ENCODE assay signal across 8 cellular contexts in the genomic region with DNA sequence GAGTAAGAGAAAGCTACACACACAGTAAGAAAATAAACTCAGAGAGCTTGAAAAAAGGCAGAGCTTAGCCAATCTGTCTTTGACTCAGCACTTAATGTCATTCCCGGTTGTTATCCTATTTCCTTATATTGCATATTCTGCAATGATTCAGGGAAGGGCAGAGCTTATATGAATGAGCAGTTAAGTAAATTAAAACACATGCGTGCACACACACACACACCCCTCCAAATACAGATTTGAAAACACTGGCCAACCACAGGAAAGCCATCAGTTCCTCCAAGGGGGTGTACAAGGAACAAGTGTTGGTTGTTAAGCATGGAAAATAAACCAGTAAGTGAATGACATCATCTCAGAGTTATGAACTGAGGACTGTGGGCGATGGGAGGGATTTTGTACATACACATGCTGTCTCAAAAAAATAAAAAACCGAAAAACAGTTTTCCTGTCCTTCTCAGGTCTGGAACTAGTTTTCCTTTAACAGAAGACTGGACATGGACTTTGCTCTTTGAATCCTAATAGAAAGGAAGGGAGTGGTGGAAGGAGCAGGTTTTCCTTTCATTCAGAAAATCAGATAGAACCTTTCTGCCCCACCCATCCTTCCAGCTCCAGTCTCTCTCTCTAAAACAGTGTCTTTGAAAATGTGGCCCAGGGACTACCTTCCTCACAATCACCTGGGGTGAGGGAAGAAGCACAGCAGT. TPM values are rescaled to one million over a fixed set of nuclear protein-coding genes. Genes with fewer than 3 reads are reported as not detected.
DNase-seq lines count a peak whose midpoint lies in the region; ATAC-seq, FAIRE-seq and TF ChIP-seq lines count a peak whose summit lies in the region.

No MANE protein-coding gene starts in this region.

- no peaks in the 10 kb centered on the region for H3K9me3 Mint-ChIP-seq in natural killer cell treated with Interleukin-12 subunit alpha and Interleukin-12 subunit beta and Interleukin-15 and Interleukin-18, amount 100 ng/mL, for 72 hours

- in situ Hi-C loops in GM12878 (cut with MboI), result no loop called here

- POLR2A ChIA-PET in GM12878 (lab: Charles Lee), result interaction anchor here (0.6 to 1.4 kb wide), 4 partner anchors 70 to 129 kb away, joined by 4 to 5 read pairs (median 4); a partner anchor contains a TSS

- ATAC-seq in GM12878 (peak; percentile 7), GM19035 (IDR thresholded peaks at IDR 0.05; ENCODE audit: unreplicated experiment) (no peak), HG02642 (IDR thresholded peaks at IDR 0.05; ENCODE audit: poor library complexity, unreplicated experiment) (no peak), HG03521 (IDR thresholded peaks at IDR 0.05; ENCODE audit: unreplicated experiment) (no peak)
- no peak for ATAC-seq in natural killer cell treated with Interleukin-12 subunit alpha and Interleukin-12 subunit beta and Interleukin-15 and Interleukin-18, amount 100 ng/mL, for 72 hours

- H3K27ac ChIP-seq in DOHH2 (ENCODE audit: low read depth, low read length), result no peak overlapping the region
- no peak overlapping the region for H3K27ac ChIP-seq in GM12878 (ENCODE audit: control insufficient read depth, insufficient read depth)

- no peaks in the 10 kb centered on the region for H4K20me1 ChIP-seq in DOHH2 (ENCODE audit: control insufficient read depth, insufficient read depth, low read depth, low read length)
- H4K20me1 ChIP-seq in Loucy (ENCODE audit: insufficient read depth, low read length, poor library complexity, severe bottlenecking), result no peaks in the 10 kb centered on the region
- H4K20me1 ChIP-seq in GM12878 (ENCODE audit: control insufficient read depth, insufficient read depth), result no peaks in the 10 kb centered on the region

- FAIRE-seq in GM12878 (lab: Jason Lieb, UNC), result no peak

- H3K36me3 ChIP-seq in DOHH2 (ENCODE audit: control insufficient read depth, low read length), result peaks cover 10% of the 10 kb centered on the region; the same call in 1 of the 2 replicates
- H3K36me3 ChIP-seq in Loucy (ENCODE audit: insufficient read depth, low read length), result no peaks in the 10 kb centered on the region
- no peaks in the 10 kb centered on the region for H3K36me3 ChIP-seq in GM12878 (ENCODE audit: control insufficient read depth in 2 of 2, insufficient read depth in 2 of 2, low read length in 1 of 2)

- H3K9me3 ChIP-seq in DOHH2 (ENCODE audit: control insufficient read depth, insufficient read depth, low read length) (no peaks in the 10 kb centered on the region), Loucy (ENCODE audit: insufficient read depth, low read depth, low read length) (no peaks in the 10 kb centered on the region), GM12878 (replicated peaks; ENCODE audit: control insufficient read depth, insufficient read depth, low read length) (no peaks in the 10 kb centered on the region)

- no peaks in the 10 kb centered on the region for H3K36me3 Mint-ChIP-seq in natural killer cell treated with Interleukin-12 subunit alpha and Interleukin-12 subunit beta and Interleukin-15 and Interleukin-18, amount 100 ng/mL, for 72 hours

- no peak overlapping the region for H3K27ac Mint-ChIP-seq in natural killer cell treated with Interleukin-12 subunit alpha and Interleukin-12 subunit beta and Interleukin-15 and Interleukin-18, amount 100 ng/mL, for 72 hours

- H3K27me3 ChIP-seq in DOHH2 (ENCODE audit: control insufficient read depth, low read length) (0 out of 2 replicates have a peak, but pooled peaks cover 2% of the 10 kb centered on the region), Loucy (ENCODE audit: insufficient read depth, low read length, poor library complexity, severe bottlenecking) (no peaks in the 10 kb centered on the region), GM12878 (replicated peaks in 1 of 2; ENCODE audit: control insufficient read depth in 2 of 2, insufficient read depth in 2 of 2, low read length in 1 of 2) (no peaks in the 10 kb centered on the region; a peak in 1 of 4 replicates)

- peaks cover 10 to 20% of the 10 kb centered on the region in 2 donors for H3K4me1 Mint-ChIP-seq in natural killer cell treated with Interleukin-12 subunit alpha and Interleukin-12 subunit beta and Interleukin-15 and Interleukin-18, amount 100 ng/mL, for 72 hours (ENCODE audit: low read depth in 2 of 2)

- peaks cover 18% of the 10 kb centered on the region for H3K79me2 ChIP-seq in DOHH2 (ENCODE audit: control insufficient read depth, low read length)
- H3K79me2 ChIP-seq in Loucy (ENCODE audit: insufficient read depth, low read length), result peaks cover 25% of the 10 kb centered on the region
- no peaks in the 10 kb centered on the region for H3K79me2 ChIP-seq in GM12878 (ENCODE audit: control insufficient read depth, insufficient read depth, low read length)

- no peak for TF ChIP-seq POLR2A in GM12878 (IDR thresholded peaks at IDR 0.05; ENCODE audit: low read depth, low read length)

- no peak for TF ChIP-seq CTCF in DOHH2 (IDR thresholded peaks at IDR 0.05; ENCODE audit: low read depth, low read length, poor library complexity, severe bottlenecking)
- TF ChIP-seq CTCF in Loucy (conservative IDR thresholded peaks at IDR 0.05; ENCODE audit: low read length), result no peak
- TF ChIP-seq CTCF in GM12878 (IDR thresholded peaks at IDR 0.05 in 2 of 3, conservative IDR thresholded peaks at IDR 0.05 in 1 of 3; ENCODE audit: control insufficient read depth in 2 of 3, extremely low read depth in 1 of 3, insufficient read depth in 1 of 3, low read depth in 3 of 3, low read length in 3 of 3), result no peak

- no peak for TF ChIP-seq EP300 in GM12878 (IDR thresholded peaks at IDR 0.05; ENCODE audit: borderline replicate concordance in 1 of 2, control insufficient read depth in 1 of 2, low read depth in 2 of 2, low read length in 2 of 2)

- H2AFZ ChIP-seq in Loucy (ENCODE audit: low read length) (peak overlapping the region; percentile 96), GM12878 (ENCODE audit: control insufficient read depth, low read depth, low read length) (peak overlapping the region; percentile 33; the same call in 1 of the 2 replicates)

- intact Hi-C loops in GM12878 (cut with micrococcal nuclease; ENCODE audit: unreplicated experiment), result no loop called here

- H3K4me1 ChIP-seq in DOHH2 (ENCODE audit: control insufficient read depth, low read length), result peaks cover 17% of the 10 kb centered on the region
- peaks cover 24% of the 10 kb centered on the region for H3K4me1 ChIP-seq in Loucy (ENCODE audit: insufficient read depth, low read length, poor library complexity, severe bottlenecking)
- 0 out of 2 replicates have a peak, but pooled peaks cover 3% of the 10 kb centered on the region for H3K4me1 ChIP-seq in GM12878 (ENCODE audit: control insufficient read depth, insufficient read depth, low read length)

- SMC1A ChIA-PET in GM12878 (lab: Charles Lee; ENCODE audit: uncharacterized antibody, unreplicated experiment), result interaction anchor here (0.7 to 2.6 kb wide), 14 partner anchors 12 to 90 kb away, joined by 3 to 8 read pairs (median 3); a partner anchor contains a TSS

- H3K9ac ChIP-seq in Loucy (ENCODE audit: low read depth, low read length, poor library complexity, severe bottlenecking), result peak overlapping the region; percentile 78
- peak overlapping the region; percentile 64 for H3K9ac ChIP-seq in GM12878 (ENCODE audit: control insufficient read depth, insufficient read depth, low read length)

- H3F3A ChIP-seq in DOHH2 (ENCODE audit: control insufficient read depth, insufficient read depth), result no peaks in the 10 kb centered on the region
- no peaks in the 10 kb centered on the region for H3F3A ChIP-seq in Loucy (ENCODE audit: low read depth)

- H3K27me3 Mint-ChIP-seq in natural killer cell treated with Interleukin-12 subunit alpha and Interleukin-12 subunit beta and Interleukin-15 and Interleukin-18, amount 100 ng/mL, for 72 hours, result peaks cover 24 to 40% of the 10 kb centered on the region in 2 donors

- no TSS peak for BruUV-seq in GM12878 (replicated peaks; lab: Mats Ljungman, UMichigan)

- no peak for TF ChIP-seq RAD21 in GM12878 (IDR thresholded peaks at IDR 0.05; ENCODE audit: insufficient read depth, low read depth, low read length)

- peak overlapping the region; percentile 76 for H3K4me3 ChIP-seq in DOHH2 (ENCODE audit: low read length)
- H3K4me3 ChIP-seq in Loucy (ENCODE audit: low read length, poor library complexity, severe bottlenecking), result peak overlapping the region; percentile 89
- H3K4me3 ChIP-seq in GM12878, result peak overlapping the region; percentile 73

- H3K4me2 ChIP-seq in DOHH2 (ENCODE audit: low read length), result peak overlapping the region; percentile 93
- H3K4me2 ChIP-seq in Loucy (ENCODE audit: low read depth, low read length, poor library complexity, severe bottlenecking), result peak overlapping the region; percentile 97
- peak overlapping the region; percentile 84 for H3K4me2 ChIP-seq in GM12878 (ENCODE audit: control insufficient read depth, insufficient read depth)

- RAD21 ChIA-PET in GM12878 (lab: Charles Lee; ENCODE audit: unreplicated experiment), result interaction anchor here (0.5 to 1.9 kb wide), 7 partner anchors 11 to 235 kb away, joined by 3 to 8 read pairs (median 4); a partner anchor contains a TSS

- DNase-seq in GM12878 (ENCODE audit: low read depth, low spot score), result no peak
- no peak for DNase-seq in natural killer cell treated with Interleukin-12 subunit alpha and Interleukin-12 subunit beta and Interleukin-15 and Interleukin-18, amount 100 ng/mL, for 72 hours (ENCODE audit: low spot score)
- no peak for DNase-seq in activated CD4-positive, CD25-positive, alpha-beta regulatory T cell (lab: John Stamatoyannopoulos, UW)

- H3K9me2 ChIP-seq in DOHH2 (replicated peaks; ENCODE audit: control insufficient read depth, low read length) (no peaks in the 10 kb centered on the region), Loucy (replicated peaks; ENCODE audit: low read depth, low read length) (no peaks in the 10 kb centered on the region)

- CTCF ChIA-PET in GM12878 (lab: Yijun Ruan, JAX), result interaction anchor here (0.6 to 2.7 kb wide), 15 partner anchors 10 to 1208 kb away, joined by 3 to 16 read pairs (median 3); a partner anchor contains a TSS

- WGBS in GM12878 (ENCODE audit: insufficient coverage, insufficient replicate concordance, low lambda C conversion rate, missing lambda C conversion rate), result 62% methylated on average over 4 of the region's 4 CpGs

- peak overlapping the region; percentile 92 for H3K4me3 Mint-ChIP-seq in natural killer cell treated with Interleukin-12 subunit alpha and Interleukin-12 subunit beta and Interleukin-15 and Interleukin-18, amount 100 ng/mL, for 72 hours

RNA-seq across cellular contexts. Expression of a gene that starts 1.0 kb away (rescaled TPM):
- 18.5 and 21.9 TPM in 2 replicates for total RNA-seq in GM12878 (2013; cell fraction: nucleolus; rRNA removed)
- total RNA-seq in GM12878 (2014; rRNA removed) (7.6 and 8.9 TPM in 2 replicates), GM12878 (2014; rRNA removed; fragmentation: Illumina TruSeq; extraction: Trizol) (5.1 and 6.4 TPM in 2 replicates), GM12878 (2021) (10.5 and 11.3 TPM in 2 replicates)
- polyA plus RNA-seq in GM12878 (2011; ENCODE audit: low read depth), result 3.1 TPM
- polyA plus RNA-seq in GM12878 (2011; rRNA removed) (4.9 and 8.1 TPM in 2 replicates), GM12878 (2014; fragmentation: Illumina TruSeq; extraction: Trizol) (4.4 and 7.1 TPM in 2 replicates), GM12878 (2014; fragmentation: Nextera tagmentation; extraction: Ambion mirVana) (1 to 10 TPM; 1.1 to 1.2 TPM), GM12878 (2014; rRNA removed) (10.5 and 10.7 TPM in 2 replicates), GM12878 (2016; fragmentation: Nextera tagmentation; extraction: Ambion mirVana) (1 to 10 TPM; 8.9 to 9.4 TPM)
- 5.4 and 7.0 TPM in 2 replicates for polyA plus RNA-seq in GM12878 (2011; cell fraction: cytosol; rRNA removed)
- polyA plus RNA-seq in GM12878 (2011; cell fraction: nucleus; rRNA removed), result 58.8 and 67.9 TPM in 2 replicates
- 5.4 and 7.3 TPM in 2 replicates for polyA plus RNA-seq in GM12878 (2012)
- polyA minus RNA-seq in GM12878 (2011; rRNA and poly(A)+ RNA removed), result 6.6 and 8.0 TPM in 2 replicates
- polyA minus RNA-seq in GM12878 (2011; cell fraction: cytosol; rRNA and poly(A)+ RNA removed), result 2.7 and 2.9 TPM in 2 replicates
- polyA minus RNA-seq in GM12878 (2011; cell fraction: nucleus; rRNA and poly(A)+ RNA removed), result 7.0 and 9.4 TPM in 2 replicates
- 1 to 10 TPM; 3.4 to 6.4 TPM for total RNA-seq in natural killer cell treated with Interleukin-12 subunit alpha and Interleukin-12 subunit beta and Interleukin-15 and Interleukin-18, amount 100 ng/mL, for 72 hours

RNA-seq across cellular contexts. Expression of a gene that starts 8.1 kb away (rescaled TPM):
- total RNA-seq in GM12878 (2013; cell fraction: nucleolus; rRNA removed), result not detected in 2 replicates
- total RNA-seq in GM12878 (2014; rRNA removed) (4.5 and 4.6 TPM in 2 replicates), GM12878 (2014; rRNA removed; fragmentation: Illumina TruSeq; extraction: Trizol) (2.1 and 2.9 TPM in 2 replicates), GM12878 (2021) (4.7 and 6.4 TPM in 2 replicates)
- polyA plus RNA-seq in GM12878 (2011; ENCODE audit: low read depth), result 1.6 TPM
- polyA plus RNA-seq in GM12878 (2011; rRNA removed) (not detected in 2 replicates), GM12878 (2014; fragmentation: Illumina TruSeq; extraction: Trizol) (1.4 and 4.0 TPM in 2 replicates), GM12878 (2014; fragmentation: Nextera tagmentation; extraction: Ambion mirVana) (under 1 TPM; 0.05 TPM), GM12878 (2014; rRNA removed) (3.7 and 4.2 TPM in 2 replicates), GM12878 (2016; fragmentation: Nextera tagmentation; extraction: Ambion mirVana) (1 to 10 TPM; 1.4 to 1.9 TPM)
- 0.05 TPM in 1 of 2 replicates, not detected in the other for polyA plus RNA-seq in GM12878 (2011; cell fraction: cytosol; rRNA removed)
- 0.13 and 0.16 TPM in 2 replicates for polyA plus RNA-seq in GM12878 (2011; cell fraction: nucleus; rRNA removed)
- 2.7 and 2.9 TPM in 2 replicates for polyA plus RNA-seq in GM12878 (2012)
- not detected in 2 replicates for polyA minus RNA-seq in GM12878 (2011; rRNA and poly(A)+ RNA removed)
- polyA minus RNA-seq in GM12878 (2011; cell fraction: cytosol; rRNA and poly(A)+ RNA removed), result not detected in 2 replicates
- not detected in 2 replicates for polyA minus RNA-seq in GM12878 (2011; cell fraction: nucleus; rRNA and poly(A)+ RNA removed)
- 1 to 10 TPM; 1.8 to 2.2 TPM for total RNA-seq in natural killer cell treated with Interleukin-12 subunit alpha and Interleukin-12 subunit beta and Interleukin-15 and Interleukin-18, amount 100 ng/mL, for 72 hours

RNA-seq across cellular contexts. Expression of a gene that starts 20.2 kb away (rescaled TPM):
- total RNA-seq in GM12878 (2013; cell fraction: nucleolus; rRNA removed), result 19.2 and 22.0 TPM in 2 replicates
- 85.1 and 90.3 TPM in 2 replicates for total RNA-seq in GM12878 (2014; rRNA removed)
- 56.5 and 56.6 TPM in 2 replicates for total RNA-seq in GM12878 (2014; rRNA removed; fragmentation: Illumina TruSeq; extraction: Trizol)
- total RNA-seq in GM12878 (2021), result 77.0 and 77.9 TPM in 2 replicates
- polyA plus RNA-seq in GM12878 (2011; ENCODE audit: low read depth), result 17.5 TPM
- 15.4 and 17.8 TPM in 2 replicates for polyA plus RNA-seq in GM12878 (2011; rRNA removed)
- 32.5 and 32.7 TPM in 2 replicates for polyA plus RNA-seq in GM12878 (2011; cell fraction: cytosol; rRNA removed)
- polyA plus RNA-seq in GM12878 (2011; cell fraction: nucleus; rRNA removed), result 17.5 and 23.9 TPM in 2 replicates
- polyA plus RNA-seq in GM12878 (2012), result 37.5 and 46.4 TPM in 2 replicates
- 58.6 and 72.4 TPM in 2 replicates for polyA plus RNA-seq in GM12878 (2014; fragmentation: Illumina TruSeq; extraction: Trizol)
- polyA plus RNA-seq in GM12878 (2014; fragmentation: Nextera tagmentation; extraction: Ambion mirVana), result 10 to 100 TPM; 18.1 to 65.1 TPM
- 64.3 and 66.3 TPM in 2 replicates for polyA plus RNA-seq in GM12878 (2014; rRNA removed)
- 10 to 100 TPM; 84.2 to 93.3 TPM for polyA plus RNA-seq in GM12878 (2016; fragmentation: Nextera tagmentation; extraction: Ambion mirVana)
- polyA minus RNA-seq in GM12878 (2011; rRNA and poly(A)+ RNA removed), result 14.3 and 25.8 TPM in 2 replicates
- polyA minus RNA-seq in GM12878 (2011; cell fraction: cytosol; rRNA and poly(A)+ RNA removed), result 8.3 and 11.0 TPM in 2 replicates
- 12.7 and 14.5 TPM in 2 replicates for polyA minus RNA-seq in GM12878 (2011; cell fraction: nucleus; rRNA and poly(A)+ RNA removed)
- 10 to 100 TPM; 54.0 to 67.5 TPM for total RNA-seq in natural killer cell treated with Interleukin-12 subunit alpha and Interleukin-12 subunit beta and Interleukin-15 and Interleukin-18, amount 100 ng/mL, for 72 hours

RNA-seq across cellular contexts. Expression of a gene that starts 29.9 kb away (rescaled TPM):
- total RNA-seq in GM12878 (2013; cell fraction: nucleolus; rRNA removed), result 62.1 and 73.0 TPM in 2 replicates
- 33.5 and 35.5 TPM in 2 replicates for total RNA-seq in GM12878 (2014; rRNA removed)
- total RNA-seq in GM12878 (2014; rRNA removed; fragmentation: Illumina TruSeq; extraction: Trizol), result 62.1 and 65.3 TPM in 2 replicates
- total RNA-seq in GM12878 (2021), result 53.2 and 60.7 TPM in 2 replicates
- 44.4 TPM for polyA plus RNA-seq in GM12878 (2011; ENCODE audit: low read depth)
- polyA plus RNA-seq in GM12878 (2011; rRNA removed), result 50.0 and 55.9 TPM in 2 replicates
- 33.6 and 44.2 TPM in 2 replicates for polyA plus RNA-seq in GM12878 (2011; cell fraction: cytosol; rRNA removed)
- 49.9 and 57.1 TPM in 2 replicates for polyA plus RNA-seq in GM12878 (2011; cell fraction: nucleus; rRNA removed)
- polyA plus RNA-seq in GM12878 (2012), result 29.2 and 43.3 TPM in 2 replicates
- 89.3 and 95.9 TPM in 2 replicates for polyA plus RNA-seq in GM12878 (2014; fragmentation: Illumina TruSeq; extraction: Trizol)
- polyA plus RNA-seq in GM12878 (2014; fragmentation: Nextera tagmentation; extraction: Ambion mirVana), result 10 to 100 TPM; 82.5 to 90.4 TPM
- 49.6 and 49.9 TPM in 2 replicates for polyA plus RNA-seq in GM12878 (2014; rRNA removed)
- polyA plus RNA-seq in GM12878 (2016; fragmentation: Nextera tagmentation; extraction: Ambion mirVana), result 100 to 1,000 TPM; 108 to 111 TPM
- polyA minus RNA-seq in GM12878 (2011; rRNA and poly(A)+ RNA removed), result 55.6 and 71.4 TPM in 2 replicates
- polyA minus RNA-seq in GM12878 (2011; cell fraction: cytosol; rRNA and poly(A)+ RNA removed), result 13.2 and 19.0 TPM in 2 replicates
- 40.1 and 73.7 TPM in 2 replicates for polyA minus RNA-seq in GM12878 (2011; cell fraction: nucleus; rRNA and poly(A)+ RNA removed)
- total RNA-seq in natural killer cell treated with Interleukin-12 subunit alpha and Interleukin-12 subunit beta and Interleukin-15 and Interleukin-18, amount 100 ng/mL, for 72 hours, result 100 to 1,000 TPM in 1 of 2 donors, 10 to 100 TPM in 1; 47.9 to 135 TPM

RNA-seq across cellular contexts. Expression of a gene that starts 47.8 kb away (rescaled TPM):
- not detected in 2 replicates for total RNA-seq in GM12878 (2013; cell fraction: nucleolus; rRNA removed)
- total RNA-seq in GM12878 (2014; rRNA removed), result not detected in 2 replicates
- total RNA-seq in GM12878 (2014; rRNA removed; fragmentation: Illumina TruSeq; extraction: Trizol), result not detected in 2 replicates
- not detected in 2 replicates for total RNA-seq in GM12878 (2021)
- not detected for polyA plus RNA-seq in GM12878 (2011; ENCODE audit: low read depth)
- polyA plus RNA-seq in GM12878 (2011; rRNA removed), result not detected in 2 replicates
- polyA plus RNA-seq in GM12878 (2011; cell fraction: cytosol; rRNA removed), result 0.07 and 0.12 TPM in 2 replicates
- 0.79 and 1.1 TPM in 2 replicates for polyA plus RNA-seq in GM12878 (2011; cell fraction: nucleus; rRNA removed)
- polyA plus RNA-seq in GM12878 (2012), result 0.11 TPM in 1 of 2 replicates, not detected in the other
- polyA plus RNA-seq in GM12878 (2014; fragmentation: Illumina TruSeq; extraction: Trizol), result not detected in 2 replicates
- not detected for polyA plus RNA-seq in GM12878 (2014; fragmentation: Nextera tagmentation; extraction: Ambion mirVana)
- polyA plus RNA-seq in GM12878 (2014; rRNA removed), result 0.15 TPM in 1 of 2 replicates, not detected in the other
- under 1 TPM in 1 of 2 experiments, not detected in 1; 0.24 TPM for polyA plus RNA-seq in GM12878 (2016; fragmentation: Nextera tagmentation; extraction: Ambion mirVana)
- polyA minus RNA-seq in GM12878 (2011; rRNA and poly(A)+ RNA removed), result not detected in 2 replicates
- not detected in 2 replicates for polyA minus RNA-seq in GM12878 (2011; cell fraction: cytosol; rRNA and poly(A)+ RNA removed)
- not detected in 2 replicates for polyA minus RNA-seq in GM12878 (2011; cell fraction: nucleus; rRNA and poly(A)+ RNA removed)
- total RNA-seq in natural killer cell treated with Interleukin-12 subunit alpha and Interleukin-12 subunit beta and Interleukin-15 and Interleukin-18, amount 100 ng/mL, for 72 hours, result not detected
